In the genomic region with DNA sequence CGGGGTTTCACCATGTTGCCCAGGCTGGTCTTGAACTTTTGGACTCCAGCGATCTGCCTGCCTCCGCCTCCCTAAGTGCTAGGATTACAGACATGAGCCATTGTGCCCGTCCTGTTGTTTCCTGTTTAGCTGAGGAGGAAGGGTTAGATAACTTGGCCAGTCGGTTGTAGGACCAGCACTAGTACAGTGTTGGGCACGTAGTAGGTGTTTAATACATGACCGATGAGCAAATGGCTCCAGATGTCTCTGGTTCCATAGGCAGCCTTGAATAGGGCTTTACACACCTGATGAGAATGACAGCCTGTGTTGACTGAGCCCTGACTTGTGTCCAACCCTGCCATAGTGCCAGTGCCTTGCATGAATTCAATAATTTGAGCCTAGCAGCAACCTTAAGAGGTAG, we compare ENCODE assay signal across 12 cellular contexts. TPM values are rescaled to one million over a fixed set of nuclear protein-coding genes. Genes with fewer than 3 reads are reported as not detected.
DNase-seq lines count a peak whose midpoint lies in the region; ATAC-seq and TF ChIP-seq lines count a peak whose summit lies in the region.
"Had no signal": no experiment of that assay in that cellular context is flagged by ENCODE, and none has a peak within 500 bp of the region (broad histone marks: within the 10 kb centered on the region; RNA-seq: fewer than 3 reads in every experiment).

No MANE protein-coding gene starts in this region.

- no peak overlapping the region for H3K14ac ChIP-seq in H9 (ENCODE audit: insufficient read depth, low read length)

- CTCF ChIA-PET in A673 (lab: Charles Lee) = no interaction called here

- no peak overlapping the region for H2AFZ ChIP-seq in H9 (ENCODE audit: low read length)

- H3K79me1 ChIP-seq in H9 (ENCODE audit: insufficient read depth, low read depth, low read length, poor library complexity, severe bottlenecking) = no peaks in the 10 kb centered on the region

- H2BK5ac ChIP-seq in H9 (ENCODE audit: insufficient read length, low read length) = no peak overlapping the region

- no peak overlapping the region for H3K27ac ChIP-seq in A673 (ENCODE audit: low read depth, low read length, poor library complexity, severe bottlenecking)
- H3K27ac ChIP-seq in H9 (ENCODE audit: insufficient read length, low read depth, low read length) = no peak overlapping the region
- no peak overlapping the region for H3K27ac ChIP-seq in mesodermal cell (ENCODE audit: low read depth, low read length, severe bottlenecking)
- no peak overlapping the region for H3K27ac ChIP-seq in left lung
- H3K27ac ChIP-seq: brain microvascular endothelial cell had no signal

- H3K4ac ChIP-seq in H9 (ENCODE audit: low read depth, low read length) = no peak overlapping the region

- ATAC-seq in activated naive CD8-positive, alpha-beta T cell treated with anti-CD3 and anti-CD28 coated beads, Interleukin-2, amount 50 U/mL, for 24 hours = no peak
- no peak for ATAC-seq in left lung
- ATAC-seq: heart right ventricle had no signal

- H3K27ac Mint-ChIP-seq in H9 = peak overlapping the region in 2 of 3 experiments; percentile 71 to 92; a peak in 3 of 7 replicates
- H3K27ac Mint-ChIP-seq in activated naive CD8-positive, alpha-beta T cell treated with anti-CD3 and anti-CD28 coated beads, Interleukin-2, amount 50 U/mL, for 24 hours = no peak overlapping the region

- no peak overlapping the region for H4K5ac ChIP-seq in H9 (ENCODE audit: insufficient read length, low read depth, low read length)

- peak overlapping the region; percentile 64 to 84 for H3K4me3 Mint-ChIP-seq in H9
- peak overlapping the region; percentile 88 for H3K4me3 Mint-ChIP-seq in activated naive CD8-positive, alpha-beta T cell treated with anti-CD3 and anti-CD28 coated beads, Interleukin-2, amount 50 U/mL, for 24 hours

- no peak overlapping the region for H3K23ac ChIP-seq in H9 (ENCODE audit: insufficient read length, low read depth, low read length)

- H3K4me3 ChIP-seq in A673 (ENCODE audit: low read depth, low read length, poor library complexity, severe bottlenecking) (peak overlapping the region; percentile 3), mesodermal cell (ENCODE audit: extremely low read depth, insufficient read depth, low read length, poor library complexity, severe bottlenecking) (peak overlapping the region; percentile 89), left lung (peak overlapping the region in 1 of 2 donors; percentile 77)

- H3K27me3 Mint-ChIP-seq in H9 (ENCODE audit: low read depth) = no peaks in the 10 kb centered on the region
- no peaks in the 10 kb centered on the region for H3K27me3 Mint-ChIP-seq in activated naive CD8-positive, alpha-beta T cell treated with anti-CD3 and anti-CD28 coated beads, Interleukin-2, amount 50 U/mL, for 24 hours

- peak overlapping the region; percentile 92 for H3K4me2 ChIP-seq in H9 (ENCODE audit: insufficient read depth, insufficient read length, low read length)

- H4K91ac ChIP-seq in H9 (ENCODE audit: insufficient read length, low read depth, low read length) = no peak overlapping the region

- H2BK12ac ChIP-seq in H9 (ENCODE audit: insufficient read length, low read depth, low read length) = no peak overlapping the region

- H3K9ac ChIP-seq in H9 (ENCODE audit: extremely low read depth, insufficient read length, low read length) = peak overlapping the region; percentile 18

- H3K27me3 ChIP-seq in A673 (replicated peaks; ENCODE audit: insufficient read depth, low read depth, low read length, poor library complexity) (no peaks in the 10 kb centered on the region), H9 (ENCODE audit: insufficient read depth, low read length) (no peaks in the 10 kb centered on the region), left lung (no peaks in the 10 kb centered on the region)
- H3K27me3 ChIP-seq: brain microvascular endothelial cell, heart right ventricle had no signal

- H3K36me3 Mint-ChIP-seq in H9 (ENCODE audit: insufficient read depth in 1 of 3, low read depth in 3 of 3) = peaks cover 21 to 29% (median 25%) of the 10 kb centered on the region in 3 experiments; a peak in 6 of 7 replicates
- H3K36me3 Mint-ChIP-seq in activated naive CD8-positive, alpha-beta T cell treated with anti-CD3 and anti-CD28 coated beads, Interleukin-2, amount 50 U/mL, for 24 hours (ENCODE audit: low read depth) = peaks cover 19% of the 10 kb centered on the region

- H3K36me3 ChIP-seq in A673 (ENCODE audit: insufficient read depth, low read length, poor library complexity, severe bottlenecking) (peaks cover 9% of the 10 kb centered on the region), mesodermal cell (ENCODE audit: control insufficient read depth, insufficient read depth, low read length) (peaks cover 37% of the 10 kb centered on the region), left lung (peaks cover 0 to 11% of the 10 kb centered on the region in 2 donors)
- H3K36me3 ChIP-seq: brain microvascular endothelial cell had no signal

- peaks cover 6% of the 10 kb centered on the region for H3K4me1 ChIP-seq in A673 (ENCODE audit: insufficient read depth, low read length, poor library complexity, severe bottlenecking)
- H3K4me1 ChIP-seq in H9 (ENCODE audit: insufficient read depth, low read length) = peaks cover 4% of the 10 kb centered on the region; the same call in 1 of the 2 replicates
- peaks cover 6% of the 10 kb centered on the region for H3K4me1 ChIP-seq in mesodermal cell (ENCODE audit: control insufficient read depth, insufficient read depth, low read length, poor library complexity, severe bottlenecking)
- peaks cover 22 to 60% of the 10 kb centered on the region in 2 donors for H3K4me1 ChIP-seq in left lung

- POLR2A ChIA-PET in A673 (lab: Charles Lee; ENCODE audit: low non-redundant PET) = no interaction called here

- intact Hi-C loops in A673 (cut with micrococcal nuclease; ENCODE audit: unreplicated experiment) = no loop called here
- intact Hi-C loops in left lung (cut with DNase I) = no loop called here

- no peak overlapping the region for H4K8ac ChIP-seq in H9 (replicated peaks; ENCODE audit: insufficient read length, low read depth, low read length)

- H3K9me3 ChIP-seq in A673 (ENCODE audit: low read depth, low read length, poor library complexity, severe bottlenecking) = no peaks in the 10 kb centered on the region
- no peaks in the 10 kb centered on the region for H3K9me3 ChIP-seq in H9 (ENCODE audit: control insufficient read depth, low read depth, low read length)
- H3K9me3 ChIP-seq in mesodermal cell (ENCODE audit: control insufficient read depth, low read length) = no peaks in the 10 kb centered on the region
- no peaks in the 10 kb centered on the region for H3K9me3 ChIP-seq in left lung
- H3K9me3 ChIP-seq: heart right ventricle had no signal

- WGBS in H9 (ENCODE audit: extremely low coverage, insufficient read length, low lambda C conversion rate) = no CpG with 5 or more reads among the region's 7 CpGs
- 91 to 93% methylated on average over 7 of the region's 7 CpGs for WGBS in mesodermal cell (ENCODE audit: insufficient coverage in 2 of 2), 2 experiments

- H2AK5ac ChIP-seq in H9 (ENCODE audit: insufficient read length, low read length) = no peak overlapping the region

- peaks cover 5% of the 10 kb centered on the region for H3K23me2 ChIP-seq in H9 (ENCODE audit: insufficient read length, low read depth, low read length, poor library complexity, severe bottlenecking)

- peaks cover 48% of the 10 kb centered on the region; the same call in 1 of the 2 replicates for H3K79me2 ChIP-seq in H9 (ENCODE audit: insufficient read depth, low read length)

- no peak overlapping the region for H2BK120ac ChIP-seq in H9 (ENCODE audit: low read depth, low read length, poor library complexity, severe bottlenecking)

- no peak overlapping the region for H3K18ac ChIP-seq in H9 (ENCODE audit: insufficient read length, low read depth, low read length)

- DNase-seq in A673 (ENCODE audit: low spot score) = no peak
- no peak for DNase-seq in H9
- no peak for DNase-seq in activated naive CD8-positive, alpha-beta T cell treated with anti-CD3 and anti-CD28 coated beads, Interleukin-2, amount 50 U/mL, for 24 hours
- DNase-seq in left lung = no peak
- no peak for DNase-seq in DMS53 treated with DMSO at 0.1 percent for 48 hours (lab: John Stamatoyannopoulos, UW; ENCODE audit: unreplicated experiment)
- no peak for DNase-seq in GDM1 (lab: John Stamatoyannopoulos, UW)
- DNase-seq in GOT3 (lab: John Stamatoyannopoulos, UW) = no peak
- DNase-seq: Calu3, heart right ventricle, NCI-H524 treated with DMSO at 0.1 percent for 48 hours had no signal

- no peaks in the 10 kb centered on the region for H4K20me1 ChIP-seq in H9 (ENCODE audit: control insufficient read depth, insufficient read depth, insufficient read length)

- no peak overlapping the region for H2BK15ac ChIP-seq in H9 (ENCODE audit: low read depth, low read length)

- H3K9me3 Mint-ChIP-seq in H9 = no peaks in the 10 kb centered on the region
- no peaks in the 10 kb centered on the region for H3K9me3 Mint-ChIP-seq in activated naive CD8-positive, alpha-beta T cell treated with anti-CD3 and anti-CD28 coated beads, Interleukin-2, amount 50 U/mL, for 24 hours

- no peak overlapping the region for H2BK20ac ChIP-seq in H9 (ENCODE audit: low read depth, low read length, poor library complexity, severe bottlenecking)

- peaks cover 31 to 38% of the 10 kb centered on the region in 2 experiments for H3K4me1 Mint-ChIP-seq in H9
- peaks cover 54% of the 10 kb centered on the region for H3K4me1 Mint-ChIP-seq in activated naive CD8-positive, alpha-beta T cell treated with anti-CD3 and anti-CD28 coated beads, Interleukin-2, amount 50 U/mL, for 24 hours

- no peak for TF ChIP-seq CTCF in A673 (conservative IDR thresholded peaks at IDR 0.05; ENCODE audit: low read depth, low read length)
- TF ChIP-seq CTCF in H9 (conservative IDR thresholded peaks at IDR 0.05) = no peak
- no peak for TF ChIP-seq CTCF in left lung (IDR thresholded peaks at IDR 0.05)

- H3T11ph ChIP-seq in H9 (ENCODE audit: low read length) = no peak overlapping the region

- BruUV-seq in A673 (replicated peaks; lab: Mats Ljungman, UMichigan) = no TSS peak

- H3K56ac ChIP-seq in H9 (ENCODE audit: insufficient read length, low read depth, low read length) = no peak overlapping the region

RNA-seq across cellular contexts. Expression of gene EHMT1, which starts 1.8 kb away (rescaled TPM):
- total RNA-seq in A673 (2021) (115 and 124 TPM in 2 replicates), H9 (2021) (112 and 121 TPM in 2 replicates), left lung (10 to 100 TPM; 71.5 to 79.8 TPM)
- polyA plus RNA-seq in mesodermal cell (2013, experiment 1 of 2) = 49.5 TPM
- 46.4 TPM for polyA plus RNA-seq in mesodermal cell (2013, experiment 2 of 2)

RNA-seq across cellular contexts. Expression of gene ARRDC1, which starts 15.1 kb away (rescaled TPM):
- total RNA-seq in A673 (2021) = 13.3 and 18.3 TPM in 2 replicates
- 26.4 and 34.4 TPM in 2 replicates for total RNA-seq in H9 (2021)
- 17.5 TPM for polyA plus RNA-seq in mesodermal cell (2013, experiment 1 of 2)
- polyA plus RNA-seq in mesodermal cell (2013, experiment 2 of 2) = 12.5 TPM
- 10 to 100 TPM; 63.6 to 77.3 TPM for total RNA-seq in left lung

RNA-seq across cellular contexts. Expression of gene ZMYND19, which starts 30.3 kb away (rescaled TPM):
- total RNA-seq in A673 (2021) (68.0 and 75.3 TPM in 2 replicates), H9 (2021) (79.2 and 82.3 TPM in 2 replicates), left lung (10 to 100 TPM; 22.3 to 30.5 TPM)
- 34.4 TPM for polyA plus RNA-seq in mesodermal cell (2013, experiment 1 of 2)
- 25.8 TPM for polyA plus RNA-seq in mesodermal cell (2013, experiment 2 of 2)

RNA-seq across cellular contexts. Expression of gene DPH7, which starts 41.9 kb away (rescaled TPM):
- 56.5 and 56.9 TPM in 2 replicates for total RNA-seq in A673 (2021)
- 49.2 and 51.3 TPM in 2 replicates for total RNA-seq in H9 (2021)
- 27.3 TPM for polyA plus RNA-seq in mesodermal cell (2013, experiment 1 of 2)
- 25.0 TPM for polyA plus RNA-seq in mesodermal cell (2013, experiment 2 of 2)
- 10 to 100 TPM; 25.6 to 26.8 TPM for total RNA-seq in left lung
